ENCODE assay signal across 29 cellular contexts in the genomic region with DNA sequence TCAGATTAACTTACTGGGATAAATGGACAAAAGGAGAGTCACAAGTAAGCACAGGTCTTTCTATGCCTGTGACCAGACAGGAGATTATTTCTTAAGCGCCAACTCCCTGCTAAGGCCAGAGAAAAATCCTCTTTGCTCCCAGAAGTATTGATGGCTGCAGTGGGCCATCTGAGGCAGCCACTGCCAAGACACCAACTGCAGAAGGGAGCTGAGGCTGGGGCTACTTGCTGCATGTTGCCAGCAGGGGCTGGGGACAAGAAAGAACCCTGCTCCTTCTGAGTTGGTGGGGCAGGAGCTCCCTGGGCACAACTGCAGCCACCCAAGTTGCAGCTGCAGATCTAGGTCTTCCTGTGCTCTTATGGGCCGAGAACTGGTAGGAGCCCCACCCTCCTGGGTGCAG.
"Had no signal": no experiment of that assay in that cellular context is flagged by ENCODE, and none has a peak within 500 bp of the region (broad histone marks: within the 10 kb centered on the region; RNA-seq: fewer than 3 reads in every experiment).

No MANE protein-coding gene starts in this region.

- DNase-seq: naive thymus-derived CD8-positive, alpha-beta T cell; nephron progenitor cell; occipital lobe; ovary; psoas muscle; right lobe of liver; sigmoid colon; small intestine; stimulated activated CD4-positive, alpha-beta T cell treated with anti-CD3 and anti-CD28 coated beads, Interleukin-15, amount 100 ng/mL, for 24 hours; stimulated activated CD4-positive, alpha-beta T cell treated with anti-CD3 and anti-CD28 coated beads, Interleukin-2, amount 100 ng/mL, for 24 hours; stimulated activated CD4-positive, alpha-beta T cell treated with anti-CD3 and anti-CD28 coated beads, Interleukin-2, amount 100 ng/mL, for 48 hours; stimulated activated CD4-positive, alpha-beta T cell treated with anti-CD3 and anti-CD28 coated beads, Interleukin-4, amount 100 ng/mL, for 24 hours; stimulated activated naive CD4-positive, alpha-beta T cell; stimulated activated naive CD8-positive, alpha-beta T cell treated with anti-CD3 and anti-CD28 coated beads, Interleukin-15, amount 100 ng/mL, for 72 hours; stimulated activated naive CD8-positive, alpha-beta T cell treated with anti-CD3 and anti-CD28 coated beads, Interleukin-15, Interleukin-2, amounts not matched to agents 100 U/mL and 50 U/mL, for 24 hours; substantia nigra; testis; tibial artery; transverse colon had no signal

- H3K27me3 ChIP-seq: ovary, right lobe of liver, sigmoid colon, suprapubic skin, testis, tibial artery, transverse colon, vagina had no signal

- H3K4me1 Mint-ChIP-seq: naive thymus-derived CD8-positive, alpha-beta T cell; nephron progenitor cell; neural crest cell; stimulated activated effector memory CD8-positive, alpha-beta T cell treated with anti-CD3 and anti-CD28 coated beads, Interleukin-12 subunit alpha, Interleukin-12 subunit beta, amount 100 ng/mL, for 72 hours; stimulated activated naive CD8-positive, alpha-beta T cell treated with anti-CD3 and anti-CD28 coated beads, Interleukin-15, amount 100 ng/mL, for 72 hours had no signal

- H3K27me3 Mint-ChIP-seq: naive thymus-derived CD8-positive, alpha-beta T cell; natural killer cell treated with Interleukin-12 subunit alpha and Interleukin-12 subunit beta and Interleukin-15 and Interleukin-18, amount 100 ng/mL, for 72 hours; progenitor cell of endocrine pancreas; stimulated activated naive CD8-positive, alpha-beta T cell treated with anti-CD3 and anti-CD28 coated beads, Interleukin-15, amount 100 ng/mL, for 72 hours; type B pancreatic cell had no signal

- H3K27ac ChIP-seq: ovary, parathyroid adenoma, psoas muscle, right lobe of liver, sigmoid colon, suprapubic skin, testis, tibial artery, transverse colon, vagina had no signal

- H3K9me3 ChIP-seq: ovary, psoas muscle, right lobe of liver, sigmoid colon, suprapubic skin, testis, transverse colon, vagina had no signal

- H3K79me2 ChIP-seq: parathyroid adenoma had no signal

- H3K27ac Mint-ChIP-seq: naive thymus-derived CD8-positive, alpha-beta T cell; natural killer cell treated with Interleukin-12 subunit alpha and Interleukin-12 subunit beta and Interleukin-15 and Interleukin-18, amount 100 ng/mL, for 72 hours; nephron progenitor cell; progenitor cell of endocrine pancreas; stimulated activated effector memory CD8-positive, alpha-beta T cell treated with anti-CD3 and anti-CD28 coated beads, Interleukin-12 subunit alpha, Interleukin-12 subunit beta, amount 100 ng/mL, for 72 hours; stimulated activated naive CD8-positive, alpha-beta T cell treated with anti-CD3 and anti-CD28 coated beads, Interleukin-15, amount 100 ng/mL, for 72 hours; type B pancreatic cell had no signal

- H3K4me3 ChIP-seq: ovary, psoas muscle, right lobe of liver, sigmoid colon, suprapubic skin, testis, tibial artery, transverse colon, vagina had no signal

- H3K9me3 Mint-ChIP-seq: nephron progenitor cell, type B pancreatic cell had no signal

- H2AFZ ChIP-seq: parathyroid adenoma had no signal

- H3K4me3 Mint-ChIP-seq: naive thymus-derived CD8-positive, alpha-beta T cell; natural killer cell treated with Interleukin-12 subunit alpha and Interleukin-12 subunit beta and Interleukin-15 and Interleukin-18, amount 100 ng/mL, for 72 hours; nephron progenitor cell; neural crest cell; stimulated activated effector memory CD8-positive, alpha-beta T cell treated with anti-CD3 and anti-CD28 coated beads, Interleukin-12 subunit alpha, Interleukin-12 subunit beta, amount 100 ng/mL, for 72 hours; stimulated activated naive CD8-positive, alpha-beta T cell treated with anti-CD3 and anti-CD28 coated beads, Interleukin-15, amount 100 ng/mL, for 72 hours; type B pancreatic cell had no signal

- FAIRE-seq: small intestine, urothelium cell line had no signal

- H3K36me3 ChIP-seq: ovary, right lobe of liver, sigmoid colon, suprapubic skin, tibial artery, transverse colon, vagina had no signal

- H3K36me3 Mint-ChIP-seq: naive thymus-derived CD8-positive, alpha-beta T cell; natural killer cell treated with Interleukin-12 subunit alpha and Interleukin-12 subunit beta and Interleukin-15 and Interleukin-18, amount 100 ng/mL, for 72 hours; stimulated activated effector memory CD8-positive, alpha-beta T cell treated with anti-CD3 and anti-CD28 coated beads, Interleukin-12 subunit alpha, Interleukin-12 subunit beta, amount 100 ng/mL, for 72 hours; type B pancreatic cell had no signal

- ATAC-seq: naive thymus-derived CD8-positive, alpha-beta T cell; natural killer cell treated with Interleukin-12 subunit alpha and Interleukin-12 subunit beta and Interleukin-15 and Interleukin-18, amount 100 ng/mL, for 72 hours; psoas muscle; right cardiac atrium; right lobe of liver; stimulated activated naive CD8-positive, alpha-beta T cell treated with anti-CD3 and anti-CD28 coated beads, Interleukin-15, amount 100 ng/mL, for 72 hours; stimulated activated naive CD8-positive, alpha-beta T cell treated with anti-CD3 and anti-CD28 coated beads, Interleukin-15, Interleukin-2, amounts not matched to agents 100 U/mL and 50 U/mL, for 24 hours had no signal

- H3K4me1 ChIP-seq: parathyroid adenoma, psoas muscle, right lobe of liver, sigmoid colon, suprapubic skin, testis, tibial artery, transverse colon, vagina had no signal

- H3K9ac ChIP-seq: parathyroid adenoma had no signal
